1 cellular context compared by ENCODE assay signal in genomic region chr5:14508046-14508445, GRCh38.
TF ChIP-seq lines count a peak whose summit lies in the region.

No MANE protein-coding gene starts in this region.

TF ChIP-seq in GM12878, 131 proteins besides CTCF, POLR2A, EP300 and RAD21:
- TF ChIP-seq ZNF274 (IDR thresholded peaks at IDR 0.05; ENCODE audit: insufficient read depth, insufficient read length), result no peak
- TF ChIP-seq PAX8 (IDR thresholded peaks at IDR 0.05), result no peak
- TF ChIP-seq PML (IDR thresholded peaks at IDR 0.05; ENCODE audit: low read length), result no peak
- no peak for TF ChIP-seq RUNX3 (IDR thresholded peaks at IDR 0.05; ENCODE audit: low read length)
- no peak for TF ChIP-seq HSF1 (IDR thresholded peaks at IDR 0.05; ENCODE audit: low read depth, low read length)
- TF ChIP-seq NFXL1 (IDR thresholded peaks at IDR 0.05; ENCODE audit: borderline replicate concordance), result no peak
- no peak for TF ChIP-seq CUX1 (IDR thresholded peaks at IDR 0.05; ENCODE audit: insufficient replicate concordance, low read depth, low read length)
